ENCODE assay signal across 21 cellular contexts in genomic region chr9:95133351-95133724, GRCh38.
"Had no signal": no experiment of that assay in that cellular context is flagged by ENCODE, and none has a peak within 500 bp of the region (broad histone marks: within the 10 kb centered on the region; RNA-seq: fewer than 3 reads in every experiment).

No MANE protein-coding gene starts in this region.

- H3K27me3 Mint-ChIP-seq: activated B cell treated with CpG ODN at 0.5 μM for 24 hours; activated CD4-positive, alpha-beta memory T cell treated with anti-CD3 and anti-CD28 coated beads, Interleukin-2, amount 10 ng/mL, durations not matched to agents 7 days and 5 days; activated CD8-positive, alpha-beta memory T cell treated with anti-CD3 and anti-CD28 coated beads, Interleukin-2, amount 10 ng/mL, durations not matched to agents 7 days and 5 days; activated naive CD8-positive, alpha-beta T cell treated with anti-CD3 and anti-CD28 coated beads, Interleukin-2, amount 10 ng/mL, durations not matched to agents 7 days and 5 days; naive thymus-derived CD4-positive, alpha-beta T cell; T-cell had no signal

- H3K27ac ChIP-seq: brain microvascular endothelial cell, left lung, sigmoid colon had no signal

- DNase-seq: activated B cell treated with CpG ODN at 0.5 μM for 24 hours; activated CD4-positive, alpha-beta memory T cell treated with anti-CD3 and anti-CD28 coated beads, Interleukin-2, amount 10 ng/mL, durations not matched to agents 7 days and 5 days; activated CD4-positive, alpha-beta T cell treated with anti-CD3 and anti-CD28 coated beads for 4 hours; activated CD8-positive, alpha-beta memory T cell treated with anti-CD3 and anti-CD28 coated beads, Interleukin-2, amount 10 ng/mL, durations not matched to agents 7 days and 5 days; activated naive CD4-positive, alpha-beta T cell treated with Interleukin-2 at 50 U/mL for 16 hours; activated naive CD8-positive, alpha-beta T cell treated with anti-CD3 and anti-CD28 coated beads, Interleukin-2, amount 10 ng/mL, durations not matched to agents 7 days and 5 days; activated T-cell treated with anti-CD3 and anti-CD28 coated beads, Interleukin-2, amount 50 U/mL, for 1 hour; anterior cingulate cortex; brain microvascular endothelial cell; central memory CD4-positive, alpha-beta T cell; head of caudate nucleus; kidney; left lung; mucosa of descending colon; naive thymus-derived CD4-positive, alpha-beta T cell; posterior cingulate gyrus; stimulated activated naive CD8-positive, alpha-beta T cell treated with anti-CD3 and anti-CD28 coated beads, Interleukin-15, Interleukin-2, amounts not matched to agents 100 U/mL and 50 U/mL, for 24 hours had no signal

- H3K36me3 ChIP-seq: brain microvascular endothelial cell, sigmoid colon had no signal

- H3K9me3 Mint-ChIP-seq: activated B cell treated with CpG ODN at 0.5 μM for 24 hours; activated CD4-positive, alpha-beta memory T cell treated with anti-CD3 and anti-CD28 coated beads, Interleukin-2, amount 10 ng/mL, durations not matched to agents 7 days and 5 days; activated naive CD8-positive, alpha-beta T cell treated with anti-CD3 and anti-CD28 coated beads, Interleukin-2, amount 10 ng/mL, durations not matched to agents 7 days and 5 days; activated T-helper 2 cell treated with anti-CD3 and anti-CD28 coated beads, Interferon-gamma antibody, Interleukin-2, Interleukin-4, amounts not matched to agents 10 μg/mL and 5 μg/mL and 100 μg/mL, durations not matched to agents 14 hours and 24 hours and 36 hours; T-cell had no signal

- ATAC-seq: activated CD8-positive, alpha-beta memory T cell treated with anti-CD3 and anti-CD28 coated beads, Interleukin-2, amount 10 ng/mL, durations not matched to agents 7 days and 5 days; left lung; stimulated activated naive CD8-positive, alpha-beta T cell treated with anti-CD3 and anti-CD28 coated beads, Interleukin-15, Interleukin-2, amounts not matched to agents 100 U/mL and 50 U/mL, for 24 hours; T-cell had no signal

- H3K27ac Mint-ChIP-seq: activated B cell treated with CpG ODN at 0.5 μM for 24 hours; activated CD4-positive, alpha-beta memory T cell treated with anti-CD3 and anti-CD28 coated beads, Interleukin-2, amount 10 ng/mL, durations not matched to agents 7 days and 5 days; activated CD8-positive, alpha-beta memory T cell treated with anti-CD3 and anti-CD28 coated beads, Interleukin-2, amount 10 ng/mL, durations not matched to agents 7 days and 5 days; activated naive CD8-positive, alpha-beta T cell treated with anti-CD3 and anti-CD28 coated beads, Interleukin-2, amount 10 ng/mL, durations not matched to agents 7 days and 5 days; activated T-helper 2 cell treated with anti-CD3 and anti-CD28 coated beads, Interferon-gamma antibody, Interleukin-2, Interleukin-4, amounts not matched to agents 10 μg/mL and 5 μg/mL and 100 μg/mL, durations not matched to agents 14 hours and 24 hours and 36 hours; naive thymus-derived CD4-positive, alpha-beta T cell; T-cell had no signal

- H3K4me3 ChIP-seq: left lung, mucosa of descending colon, sigmoid colon, tibial nerve had no signal

- H3K4me3 Mint-ChIP-seq: activated B cell treated with CpG ODN at 0.5 μM for 24 hours; activated CD4-positive, alpha-beta memory T cell treated with anti-CD3 and anti-CD28 coated beads, Interleukin-2, amount 10 ng/mL, durations not matched to agents 7 days and 5 days; activated CD8-positive, alpha-beta memory T cell treated with anti-CD3 and anti-CD28 coated beads, Interleukin-2, amount 10 ng/mL, durations not matched to agents 7 days and 5 days; activated naive CD8-positive, alpha-beta T cell treated with anti-CD3 and anti-CD28 coated beads, Interleukin-2, amount 10 ng/mL, durations not matched to agents 7 days and 5 days; naive thymus-derived CD4-positive, alpha-beta T cell; T-cell had no signal

- H3K9me3 ChIP-seq: left lung, mucosa of descending colon, sigmoid colon, tibial nerve had no signal

- H3K4me1 Mint-ChIP-seq: activated B cell treated with CpG ODN at 0.5 μM for 24 hours; activated CD4-positive, alpha-beta memory T cell treated with anti-CD3 and anti-CD28 coated beads, Interleukin-2, amount 10 ng/mL, durations not matched to agents 7 days and 5 days; activated CD8-positive, alpha-beta memory T cell treated with anti-CD3 and anti-CD28 coated beads, Interleukin-2, amount 10 ng/mL, durations not matched to agents 7 days and 5 days; activated naive CD8-positive, alpha-beta T cell treated with anti-CD3 and anti-CD28 coated beads, Interleukin-2, amount 10 ng/mL, durations not matched to agents 7 days and 5 days had no signal

- H3K27me3 ChIP-seq: brain microvascular endothelial cell, left lung, sigmoid colon, tibial nerve had no signal
